ENCODE assay signal across 9 cellular contexts in the genomic region with DNA sequence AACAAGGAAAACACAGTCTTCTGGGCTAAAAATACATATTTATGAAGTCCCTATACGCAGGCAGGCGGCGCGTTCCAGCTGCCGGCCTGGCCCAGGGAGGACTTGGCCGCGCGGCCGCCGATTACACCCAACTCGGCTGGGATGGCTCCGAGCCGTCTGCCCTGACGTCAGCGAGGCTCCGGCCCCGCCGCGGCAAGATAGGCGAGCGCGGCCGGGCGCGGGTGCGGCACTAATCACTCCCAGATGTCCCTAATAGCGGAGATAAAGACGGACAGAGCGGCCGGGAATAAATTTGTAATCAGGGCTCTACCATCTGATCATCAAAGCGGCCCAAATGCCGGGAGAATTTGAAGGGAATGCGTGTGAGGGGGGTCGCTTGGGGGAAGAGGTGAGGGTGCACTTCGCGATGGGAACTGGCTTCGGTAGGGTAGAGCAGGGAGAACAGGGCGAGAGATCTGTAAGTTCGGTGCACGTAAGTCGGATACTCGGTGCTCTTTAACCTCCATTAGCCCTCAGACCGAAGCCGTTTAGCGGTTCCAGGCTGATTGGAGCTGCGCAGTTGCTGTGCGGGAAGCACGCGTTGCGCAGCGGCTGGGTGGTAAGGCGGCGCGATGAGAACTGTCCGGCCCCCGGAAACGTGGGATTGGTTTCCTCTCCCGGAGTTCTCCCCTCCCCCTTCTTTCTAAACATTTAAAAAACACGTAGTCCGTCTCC. TPM values are rescaled to one million over a fixed set of nuclear protein-coding genes. Genes with fewer than 3 reads are reported as not detected.
DNase-seq lines count a peak whose midpoint lies in the region; ATAC-seq and TF ChIP-seq lines count a peak whose summit lies in the region.
"Had no signal": no experiment of that assay in that cellular context is flagged by ENCODE, and none has a peak within 500 bp of the region (broad histone marks: within the 10 kb centered on the region; RNA-seq: fewer than 3 reads in every experiment).

No MANE protein-coding gene starts in this region.

- peak overlapping the region; percentile 64 for H3K4me3 ChIP-seq in AG04449 (ENCODE audit: low read depth, low read length)
- H3K4me3 ChIP-seq in ascending aorta: peak overlapping the region; percentile 61 to 93
- peak overlapping the region; percentile 24; the same call in 1 of the 2 replicates for H3K4me3 ChIP-seq in iPS DF 6.9 (ENCODE audit: low read length)
- H3K4me3 ChIP-seq in skeletal muscle tissue (ENCODE audit: low read length in 3 of 3): peak overlapping the region; percentile 61 to 75 (median 73)
- H3K4me3 ChIP-seq: GM12878 had no signal

- H3K27me3 ChIP-seq in ascending aorta (no peaks in the 10 kb centered on the region), iPS DF 6.9 (ENCODE audit: control insufficient read depth, insufficient read depth, low read length) (peaks cover 98% of the 10 kb centered on the region), skeletal muscle tissue (ENCODE audit: control insufficient read depth in 3 of 3, insufficient read depth in 3 of 3, low read length in 3 of 3) (peaks cover 52 to 73% (median 55%) of the 10 kb centered on the region in 3 donors)

- DNase-seq in AG04449 (ENCODE audit: low read depth, low spot score): peak; percentile 40
- DNase-seq in ascending aorta (ENCODE audit: low spot score in 2 of 2): peak in 1 of 2 donors; percentile 94
- DNase-seq in iPS DF 6.9 (ENCODE audit: low read depth, low spot score): no peak
- DNase-seq in activated CD8-positive, alpha-beta memory T cell treated with anti-CD3 and anti-CD28 coated beads for 24 hours: no peak
- DNase-seq in GOT3 (lab: John Stamatoyannopoulos, UW): no peak

- intact Hi-C loops in ascending aorta (cut with DNase I): loop anchor here (5.0 kb wide), 1 partner anchor 395 kb away; no protein-coding TSS in a partner anchor

- POLR2A ChIA-PET in AG04449 (lab: Yijun Ruan, JAX): no interaction called here

- peak overlapping the region; percentile 36 to 69 (median 64) for H3K9ac ChIP-seq in skeletal muscle tissue (ENCODE audit: low read depth in 1 of 3, low read length in 3 of 3)

- WGBS in iPS DF 6.9 (ENCODE audit: insufficient coverage, insufficient read length): no CpG with 5 or more reads among the region's 60 CpGs

- no peak for TF ChIP-seq CTCF in AG04449 (IDR thresholded peaks at IDR 0.05; ENCODE audit: insufficient read depth, low read length, missing control alignments)
- TF ChIP-seq CTCF in ascending aorta (IDR thresholded peaks at IDR 0.05): peak in 2 of 3 experiments; percentile 9 to 27

- peak overlapping the region; percentile 96 to 97 for H3K27ac ChIP-seq in ascending aorta
- no peak overlapping the region for H3K27ac ChIP-seq in iPS DF 6.9 (ENCODE audit: low read length)
- peak overlapping the region; percentile 61 for H3K27ac ChIP-seq in skeletal muscle tissue (ENCODE audit: low read depth, low read length)

- H3K4me1 ChIP-seq in ascending aorta (peaks cover 0 to 23% of the 10 kb centered on the region in 2 donors), iPS DF 6.9 (ENCODE audit: control insufficient read depth, insufficient read depth, low read length) (peaks cover 7% of the 10 kb centered on the region; the same call in 1 of the 2 replicates), skeletal muscle tissue (ENCODE audit: control insufficient read depth in 3 of 3, insufficient read depth in 3 of 3, low read length in 3 of 3) (peaks cover 11 to 18% (median 13%) of the 10 kb centered on the region in 3 donors)

- ATAC-seq in HG03432 (IDR thresholded peaks at IDR 0.05; ENCODE audit: unreplicated experiment) (peak; percentile 43), HG02884 (IDR thresholded peaks at IDR 0.05; ENCODE audit: unreplicated experiment) (no peak)
- ATAC-seq: GM12878 had no signal

- CTCF ChIA-PET in AG04449 (lab: Yijun Ruan, JAX): interaction anchor here (0.9 to 3.1 kb wide), 8 partner anchors 13 to 204 kb away, joined by 3 to 15 read pairs (median 3); no protein-coding TSS in a partner anchor

- H3K9me3 ChIP-seq in ascending aorta: no peaks in the 10 kb centered on the region
- H3K9me3 ChIP-seq in iPS DF 6.9 (ENCODE audit: control insufficient read depth, insufficient read depth, low read length): no peaks in the 10 kb centered on the region
- peaks cover 0 to 9% (median 3%) of the 10 kb centered on the region in 3 donors for H3K9me3 ChIP-seq in skeletal muscle tissue (ENCODE audit: control insufficient read depth in 3 of 3, low read length in 3 of 3)

- peaks cover 0 to 10% of the 10 kb centered on the region in 2 donors for H3K36me3 ChIP-seq in ascending aorta
- H3K36me3 ChIP-seq in iPS DF 6.9 (ENCODE audit: control insufficient read depth, insufficient read depth, low read length): no peaks in the 10 kb centered on the region
- H3K36me3 ChIP-seq in skeletal muscle tissue (ENCODE audit: control insufficient read depth in 3 of 3, insufficient read depth in 3 of 3, low read length in 3 of 3): no peaks in the 10 kb centered on the region

RNA-seq across cellular contexts. Expression of gene HAND2, which starts 7.7 kb away (rescaled TPM):
- total RNA-seq in ascending aorta: 6.0 TPM
- total RNA-seq in skeletal muscle tissue: 1.0 TPM
- total RNA-seq: GM12878 had no signal

Comparison
In these comparisons a context has a peak if more than half of its experiments do, and no peak if none do; other contexts are left out.
1. H3K4me3 ChIP-seq: peak in every context shown above with its lines; median percentile 77 in ascending aorta; 73 in skeletal muscle tissue; 64 in AG04449; 24 in iPS DF 6.9.